ENCODE assay signal across 29 cellular contexts in genomic region chr2:159925975-159926374, GRCh38. TPM values are rescaled to one million over a fixed set of nuclear protein-coding genes. Genes with fewer than 3 reads are reported as not detected.
DNase-seq lines count a peak whose midpoint lies in the region; ATAC-seq and TF ChIP-seq lines count a peak whose summit lies in the region.
"Had no signal": no experiment of that assay in that cellular context is flagged by ENCODE, and none has a peak within 500 bp of the region (broad histone marks: within the 10 kb centered on the region; RNA-seq: fewer than 3 reads in every experiment).

No MANE protein-coding gene starts in this region.

- TF ChIP-seq CTCF in GM23338 (conservative IDR thresholded peaks at IDR 0.05; ENCODE audit: low read depth in 2 of 2) = no peak
- no peak for TF ChIP-seq CTCF in mesothelial cell of epicardium (IDR thresholded peaks at IDR 0.05; ENCODE audit: unreplicated experiment)
- TF ChIP-seq CTCF in dorsolateral prefrontal cortex (IDR thresholded peaks at IDR 0.05 in 54 of 56, conservative IDR thresholded peaks at IDR 0.05 in 2 of 56; ENCODE audit: low read depth in 1 of 56, partially characterized antibody in 56 of 56) = no peak
- TF ChIP-seq CTCF in coronary artery (IDR thresholded peaks at IDR 0.05) = no peak
- no peak for TF ChIP-seq CTCF in BE2C (IDR thresholded peaks at IDR 0.05; ENCODE audit: low read depth, low read length)

- no peaks in the 10 kb centered on the region for H3K36me3 Mint-ChIP-seq in GM23338 (ENCODE audit: low read depth)
- H3K36me3 Mint-ChIP-seq in mesothelial cell of epicardium = peaks cover 12% of the 10 kb centered on the region
- H3K36me3 Mint-ChIP-seq: activated CD8-positive, alpha-beta memory T cell treated with anti-CD3 and anti-CD28 coated beads, Interleukin-2, amount 10 ng/mL, durations not matched to agents 7 days and 5 days had no signal

- no peaks in the 10 kb centered on the region for H3K36me3 ChIP-seq in GM23338 (ENCODE audit: insufficient read depth)
- no peaks in the 10 kb centered on the region for H3K36me3 ChIP-seq in BE2C
- H3K36me3 ChIP-seq: heart left ventricle, neutrophil, prostate gland, sigmoid colon, transverse colon had no signal

- H3K9me3 Mint-ChIP-seq in GM23338 (no peaks in the 10 kb centered on the region), mesothelial cell of epicardium (peaks cover 18% of the 10 kb centered on the region)
- H3K9me3 Mint-ChIP-seq: activated T-cell treated with anti-CD3 and anti-CD28 coated beads, Interleukin-2, amount 50 U/mL, for 4 hours; central memory CD8-positive, alpha-beta T cell had no signal

- intact Hi-C loops in dorsolateral prefrontal cortex (cut with DNase I) = no loop called here

- H3K27me3 ChIP-seq in GM23338 (ENCODE audit: insufficient read depth) (no peaks in the 10 kb centered on the region), dorsolateral prefrontal cortex (peaks cover 0 to 7% (median 0%) of the 10 kb centered on the region in 45 donors), BE2C (no peaks in the 10 kb centered on the region)
- H3K27me3 ChIP-seq: heart left ventricle, neutrophil, sigmoid colon, transverse colon had no signal

- H3K4me3 ChIP-seq in GM23338 (no peak overlapping the region), dorsolateral prefrontal cortex (no peak overlapping the region), coronary artery (no peak overlapping the region), BE2C (ENCODE audit: low read depth, low read length) (no peak overlapping the region)
- H3K4me3 ChIP-seq: heart left ventricle, prostate gland, sigmoid colon, transverse colon had no signal

- DNase-seq in GM23338 (ENCODE audit: low spot score) (no peak), HEK293T (ENCODE audit: extremely low spot score) (peak; percentile 23), NCI-H2227 (lab: John Stamatoyannopoulos, UW; ENCODE audit: unreplicated experiment) (peak; percentile 83), mesothelial cell of epicardium (ENCODE audit: low spot score in 2 of 2, unreplicated experiment in 2 of 2) (no peak), dorsolateral prefrontal cortex (no peak), coronary artery (ENCODE audit: low spot score) (no peak), BE2C (no peak)
- DNase-seq: activated B cell treated with CpG ODN at 0.5 μM for 24 hours; activated CD4-positive, alpha-beta T cell treated with anti-CD3 and anti-CD28 coated beads, Interleukin-2, amount 10 ng/mL, durations not matched to agents 7 days and 5 days; activated CD8-positive, alpha-beta memory T cell treated with anti-CD3 and anti-CD28 coated beads, Interleukin-2, amount 10 ng/mL, durations not matched to agents 7 days and 5 days; activated naive CD8-positive, alpha-beta T cell treated with anti-CD3 and anti-CD28 coated beads, Interleukin-2, amount 50 U/mL, for 24 hours; activated T-cell treated with anti-CD3 and anti-CD28 coated beads, Interleukin-2, amount 50 U/mL, for 4 hours; COR-L47; foreskin keratinocyte; heart left ventricle; kidney; MV-4-11; NCI-H510A treated with DMSO at 0.1 percent for 48 hours; sigmoid colon; SK-N-SH; stimulated activated CD4-positive, alpha-beta T cell treated with anti-CD3 and anti-CD28 coated beads, Interleukin-4, amount 100 ng/mL, for 24 hours; transverse colon had no signal

- no peaks in the 10 kb centered on the region for H4K20me1 ChIP-seq in GM23338 (replicated peaks; ENCODE audit: insufficient read depth)

- H3K27ac Mint-ChIP-seq in GM23338 = no peak overlapping the region
- H3K27ac Mint-ChIP-seq in mesothelial cell of epicardium = peak overlapping the region; percentile 10
- H3K27ac Mint-ChIP-seq: activated B cell treated with CpG ODN at 0.5 μM for 24 hours; activated CD4-positive, alpha-beta T cell treated with anti-CD3 and anti-CD28 coated beads, Interleukin-2, amount 10 ng/mL, durations not matched to agents 7 days and 5 days; activated CD8-positive, alpha-beta memory T cell treated with anti-CD3 and anti-CD28 coated beads, Interleukin-2, amount 10 ng/mL, durations not matched to agents 7 days and 5 days; activated naive CD8-positive, alpha-beta T cell treated with anti-CD3 and anti-CD28 coated beads, Interleukin-2, amount 50 U/mL, for 24 hours; dendritic cell treated with granulocyte-macrophage colony-stimulating factor and Interleukin-4, amounts not matched to agents 40 ng/mL and 50 ng/mL, for 4 days had no signal

- no peak overlapping the region for H3K4me2 ChIP-seq in GM23338
- H3K4me2 ChIP-seq: SK-N-SH had no signal

- peaks cover 5% of the 10 kb centered on the region for H3K27me3 Mint-ChIP-seq in GM23338 (ENCODE audit: insufficient read depth, low read depth, poor library complexity)
- peaks cover 2% of the 10 kb centered on the region for H3K27me3 Mint-ChIP-seq in mesothelial cell of epicardium (ENCODE audit: low read depth)
- H3K27me3 Mint-ChIP-seq: activated B cell treated with CpG ODN at 0.5 μM for 24 hours had no signal

- no peak for ATAC-seq in GM23338
- ATAC-seq: activated CD8-positive, alpha-beta memory T cell treated with anti-CD3 and anti-CD28 coated beads, Interleukin-2, amount 10 ng/mL, durations not matched to agents 7 days and 5 days; activated naive CD8-positive, alpha-beta T cell treated with anti-CD3 and anti-CD28 coated beads, Interleukin-2, amount 50 U/mL, for 24 hours; activated T-cell treated with anti-CD3 and anti-CD28 coated beads, Interleukin-2, amount 50 U/mL, for 4 hours; esophagus mucosa; foreskin keratinocyte; heart left ventricle; Right ventricle myocardium inferior had no signal

- H3K4me1 Mint-ChIP-seq in GM23338 = peaks cover 20% of the 10 kb centered on the region
- H3K4me1 Mint-ChIP-seq in mesothelial cell of epicardium = peaks cover 26% of the 10 kb centered on the region

- no peaks in the 10 kb centered on the region for H3F3A ChIP-seq in GM23338 (replicated peaks; ENCODE audit: low read depth)

- H2AFZ ChIP-seq in GM23338 = 0 out of 2 replicates have a peak overlapping the region, but pooled peaks have one; percentile 24

- POLR2A ChIA-PET in HEK293T (lab: Yijun Ruan, JAX) = no interaction called here

- H3K79me2 ChIP-seq in GM23338 (replicated peaks; ENCODE audit: insufficient read depth) = no peaks in the 10 kb centered on the region

- H3K4me1 ChIP-seq in GM23338 (ENCODE audit: insufficient read depth) (peaks cover 6% of the 10 kb centered on the region; the same call in 1 of the 2 replicates), BE2C (no peaks in the 10 kb centered on the region)
- H3K4me1 ChIP-seq: foreskin keratinocyte, prostate gland had no signal

- no peaks in the 10 kb centered on the region for H3K9me2 ChIP-seq in GM23338 (ENCODE audit: insufficient read depth)
- H3K9me2 ChIP-seq: SK-N-SH had no signal

- no peaks in the 10 kb centered on the region for H3K9me3 ChIP-seq in BE2C
- H3K9me3 ChIP-seq: neutrophil, prostate gland, SK-N-SH had no signal

- CTCF ChIA-PET in HEK293T (lab: Yijun Ruan, JAX) = no interaction called here

- H3K27ac ChIP-seq in GM23338 (ENCODE audit: low read depth) = no peak overlapping the region
- peak overlapping the region in 1 of 59 donors; percentile 44 for H3K27ac ChIP-seq in dorsolateral prefrontal cortex
- H3K27ac ChIP-seq in coronary artery = no peak overlapping the region
- H3K27ac ChIP-seq: C4-2B, foreskin keratinocyte, heart left ventricle, neutrophil, prostate gland, sigmoid colon, transverse colon had no signal

- H3K4me3 Mint-ChIP-seq in GM23338 = no peak overlapping the region
- H3K4me3 Mint-ChIP-seq in mesothelial cell of epicardium = no peak overlapping the region
- H3K4me3 Mint-ChIP-seq: activated B cell treated with CpG ODN at 0.5 μM for 24 hours; activated CD4-positive, alpha-beta T cell treated with anti-CD3 and anti-CD28 coated beads, Interleukin-2, amount 10 ng/mL, durations not matched to agents 7 days and 5 days; activated CD8-positive, alpha-beta memory T cell treated with anti-CD3 and anti-CD28 coated beads, Interleukin-2, amount 10 ng/mL, durations not matched to agents 7 days and 5 days; activated naive CD8-positive, alpha-beta T cell treated with anti-CD3 and anti-CD28 coated beads, Interleukin-2, amount 50 U/mL, for 24 hours; activated T-cell treated with anti-CD3 and anti-CD28 coated beads, Interleukin-2, amount 50 U/mL, for 4 hours; central memory CD8-positive, alpha-beta T cell; dendritic cell treated with granulocyte-macrophage colony-stimulating factor and Interleukin-4, amounts not matched to agents 40 ng/mL and 50 ng/mL, for 4 days had no signal

TF ChIP-seq in GM23338, 12 proteins besides CTCF, POLR2A, EP300 and RAD21 (continues in another document):
- TF ChIP-seq ZNF331 (CRISPR knock-in tag; IDR thresholded peaks at IDR 0.05; ENCODE audit: low read depth) = no peak

TF ChIP-seq in HEK293T, 16 proteins besides CTCF, POLR2A, EP300 and RAD21:
- TF ChIP-seq HDGF (IDR thresholded peaks at IDR 0.05; ENCODE audit: borderline replicate concordance) (no peak), ELF4 (IDR thresholded peaks at IDR 0.05) (no peak), ARNT (IDR thresholded peaks at IDR 0.05) (no peak), PKNOX1 (IDR thresholded peaks at IDR 0.05) (peak; percentile 56), SP1 (IDR thresholded peaks at IDR 0.05) (no peak), BHLHE40 (IDR thresholded peaks at IDR 0.05; ENCODE audit: borderline replicate concordance) (no peak)

RNA-seq across cellular contexts. Expression of gene LY75, which starts 21.4 kb away (rescaled TPM):
- 9.6 and 11.3 TPM in 2 replicates for total RNA-seq in GM23338 (2014; rRNA removed; shearing (Covaris generic))
- 2.8 and 2.9 TPM in 2 replicates for polyA plus RNA-seq in GM23338 (2016; fragmentation: Nextera tagmentation; extraction: Ambion mirVana)
- 0.53 to 1.0 TPM (median 0.80 TPM) in 3 replicates for total RNA-seq in mesothelial cell of epicardium
- total RNA-seq in dorsolateral prefrontal cortex = 1 to 10 TPM in 102 of 120 experiments, under 1 TPM in 17, not detected in 1; 0.41 to 4.8 (median 1.8) TPM
- polyA plus RNA-seq in BE2C (2012; ENCODE audit: insufficient read depth, insufficient read length, low read depth) = not detected
- polyA plus RNA-seq: SK-N-SH had no signal

Comparison
In these comparisons a context has a peak if more than half of its experiments do, and no peak if none do; other contexts are left out.
1. DNase-seq: peak in HEK293T (single experiment) and NCI-H2227 (single experiment); none in GM23338 (single experiment), mesothelial cell of epicardium (0 of 2), dorsolateral prefrontal cortex (0 of 10), coronary artery (single experiment) and BE2C (single experiment).